9 cellular contexts compared by ENCODE assay signal in the genomic region with DNA sequence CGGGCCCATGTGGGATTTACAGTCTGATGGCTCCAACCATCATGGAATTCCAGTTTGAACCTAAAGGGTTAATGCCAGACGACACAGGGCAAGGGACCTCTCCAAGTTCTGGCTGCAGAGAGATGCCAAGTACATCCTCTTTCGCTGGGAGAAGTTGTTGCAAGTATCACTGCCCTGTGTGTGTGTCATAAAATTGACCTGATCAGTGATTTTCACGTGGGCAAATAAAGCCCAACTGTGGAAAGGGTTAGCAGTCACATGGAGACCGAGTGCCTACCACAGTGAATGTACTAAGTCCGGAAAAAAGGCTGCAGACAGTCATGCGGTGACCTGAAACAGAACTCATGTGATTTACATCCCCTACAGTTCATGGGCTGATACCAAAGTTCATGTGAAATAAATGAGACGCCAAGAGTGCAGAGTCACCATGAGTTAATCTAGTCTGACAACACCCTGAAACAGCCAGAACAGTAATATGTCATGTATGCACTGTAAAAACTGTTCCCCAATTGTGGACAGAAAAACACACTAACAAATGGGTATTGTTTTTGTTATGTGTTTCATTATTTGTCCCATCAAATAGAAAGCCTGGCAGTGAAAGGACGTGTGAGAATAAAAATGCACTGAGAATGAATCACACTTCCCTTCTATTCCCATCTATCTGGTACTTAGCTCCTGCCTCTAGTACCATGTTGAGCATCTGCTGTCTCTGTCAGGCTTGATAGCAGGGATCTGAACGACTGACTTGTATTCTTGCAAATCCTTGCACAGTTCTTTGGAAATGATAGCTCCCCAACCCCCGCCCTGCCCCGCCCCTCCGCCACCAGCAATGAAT.
DNase-seq lines count a peak whose midpoint lies in the region; ATAC-seq and TF ChIP-seq lines count a peak whose summit lies in the region.
"Had no signal": no experiment of that assay in that cellular context is flagged by ENCODE, and none has a peak within 500 bp of the region (broad histone marks: within the 10 kb centered on the region; RNA-seq: fewer than 3 reads in every experiment).

No MANE protein-coding gene starts in this region.

- CTCF ChIA-PET in CD8-positive, alpha-beta memory T cell (lab: Charles Lee): no interaction called here

- peaks cover 18% of the 10 kb centered on the region for H3K4me1 ChIP-seq in CD8-positive, alpha-beta memory T cell (ENCODE audit: insufficient read depth, low read length)
- H3K4me1 ChIP-seq in RWPE2 (ENCODE audit: insufficient read depth, poor library complexity, severe bottlenecking): peaks cover 21% of the 10 kb centered on the region
- H3K4me1 ChIP-seq in foreskin keratinocyte: peaks cover 22% of the 10 kb centered on the region

- H3K36me3 ChIP-seq in CD8-positive, alpha-beta memory T cell (ENCODE audit: insufficient read depth, low read length): no peaks in the 10 kb centered on the region
- no peaks in the 10 kb centered on the region for H3K36me3 ChIP-seq in RWPE2 (ENCODE audit: low read depth)

- POLR2A ChIA-PET in CD8-positive, alpha-beta memory T cell (lab: Charles Lee): interaction anchor here (0.6 kb wide), 1 partner anchor 102 kb away, joined by 6 read pairs; no protein-coding TSS in a partner anchor

- H3K4me1 Mint-ChIP-seq in CD8-positive, alpha-beta memory T cell: peaks cover 17 to 23% (median 23%) of the 10 kb centered on the region in 3 donors

- TF ChIP-seq CTCF in RWPE2 (IDR thresholded peaks at IDR 0.05; ENCODE audit: poor library complexity, severe bottlenecking) (no peak), foreskin keratinocyte (conservative IDR thresholded peaks at IDR 0.05) (no peak)

- peaks cover 7 to 49% (median 16%) of the 10 kb centered on the region in 3 donors for H3K36me3 Mint-ChIP-seq in CD8-positive, alpha-beta memory T cell

- H3K9me3 ChIP-seq in CD8-positive, alpha-beta memory T cell (ENCODE audit: low read length): no peaks in the 10 kb centered on the region
- no peaks in the 10 kb centered on the region for H3K9me3 ChIP-seq in RWPE2 (ENCODE audit: severe bottlenecking)

- no peaks in the 10 kb centered on the region for H3K27me3 ChIP-seq in CD8-positive, alpha-beta memory T cell (ENCODE audit: insufficient read depth, low read length, poor library complexity, severe bottlenecking)
- no peaks in the 10 kb centered on the region for H3K27me3 ChIP-seq in RWPE2 (ENCODE audit: insufficient read depth, poor library complexity, severe bottlenecking)
- H3K27me3 ChIP-seq in foreskin keratinocyte: no peaks in the 10 kb centered on the region

- ATAC-seq in RWPE2 (ENCODE audit: low read depth) (peak; percentile 48; the same call in 2 of the 3 replicates), foreskin keratinocyte (peak; percentile 84), GM21576 (IDR thresholded peaks at IDR 0.05; ENCODE audit: unreplicated experiment) (no peak), HG02678 (IDR thresholded peaks at IDR 0.05; ENCODE audit: unreplicated experiment) (no peak)

- H3K27me3 Mint-ChIP-seq in CD8-positive, alpha-beta memory T cell: peaks cover 0 to 2% of the 10 kb centered on the region in 2 donors

- H3K4me3 Mint-ChIP-seq in CD8-positive, alpha-beta memory T cell: no peak overlapping the region

- DNase-seq in CD8-positive, alpha-beta memory T cell: no peak
- DNase-seq in RWPE2 (ENCODE audit: low spot score) (no peak), foreskin keratinocyte (peak; percentile 89 to 95), pulmonary artery endothelial cell (ENCODE audit: low read depth, low spot score) (peak; percentile 72), OCI-M1 (lab: John Stamatoyannopoulos, UW) (no peak), NCI-H526 treated with DMSO at 0.1 percent for 48 hours (lab: John Stamatoyannopoulos, UW) (no peak)
- DNase-seq: WERI-Rb-1 had no signal

- H3K9me3 Mint-ChIP-seq in CD8-positive, alpha-beta memory T cell: no peaks in the 10 kb centered on the region

- no peak overlapping the region for H3K4me3 ChIP-seq in CD8-positive, alpha-beta memory T cell (ENCODE audit: low read length)
- no peak overlapping the region for H3K4me3 ChIP-seq in RWPE2 (ENCODE audit: severe bottlenecking)

- H3K27ac Mint-ChIP-seq in CD8-positive, alpha-beta memory T cell: no peak overlapping the region

- H3K27ac ChIP-seq in CD8-positive, alpha-beta memory T cell (ENCODE audit: low read depth, low read length): peak overlapping the region; percentile 12
- H3K27ac ChIP-seq in RWPE2 (ENCODE audit: poor library complexity, severe bottlenecking) (peak overlapping the region; percentile 90), foreskin keratinocyte (peak overlapping the region; percentile 89)
- H3K27ac ChIP-seq: WERI-Rb-1 had no signal

Comparison
In these comparisons a context has a peak if more than half of its experiments do, and no peak if none do; other contexts are left out.
1. DNase-seq: peak in foreskin keratinocyte (2 of 2) and pulmonary artery endothelial cell (single experiment); none in CD8-positive, alpha-beta memory T cell (0 of 5), RWPE2 (single experiment), OCI-M1 (single experiment) and NCI-H526 treated with DMSO at 0.1 percent for 48 hours (single experiment).
2. H3K27ac ChIP-seq: peak in every context shown above with its lines; median percentile 90 in RWPE2; 89 in foreskin keratinocyte; 12 in CD8-positive, alpha-beta memory T cell.
3. ATAC-seq: peak in RWPE2 (single experiment) and foreskin keratinocyte (single experiment); none in GM21576 (single experiment) and HG02678 (single experiment).